1 cellular context compared by ENCODE assay signal in genomic region chr12:7502612-7503011, GRCh38.
TF ChIP-seq lines count a peak whose summit lies in the region.

No MANE protein-coding gene starts in this region.

TF ChIP-seq in A549, 52 proteins besides CTCF, POLR2A, EP300 and RAD21 (continued from another document):
- TF ChIP-seq CHD2 (IDR thresholded peaks at IDR 0.05; ENCODE audit: low read length, partially characterized antibody) (no peak), MAFK (IDR thresholded peaks at IDR 0.05; ENCODE audit: partially characterized antibody) (peak; percentile 39)
TF ChIP-seq in A549: peak in this region for 1.
